1 cellular context compared by ENCODE assay signal in the genomic region with DNA sequence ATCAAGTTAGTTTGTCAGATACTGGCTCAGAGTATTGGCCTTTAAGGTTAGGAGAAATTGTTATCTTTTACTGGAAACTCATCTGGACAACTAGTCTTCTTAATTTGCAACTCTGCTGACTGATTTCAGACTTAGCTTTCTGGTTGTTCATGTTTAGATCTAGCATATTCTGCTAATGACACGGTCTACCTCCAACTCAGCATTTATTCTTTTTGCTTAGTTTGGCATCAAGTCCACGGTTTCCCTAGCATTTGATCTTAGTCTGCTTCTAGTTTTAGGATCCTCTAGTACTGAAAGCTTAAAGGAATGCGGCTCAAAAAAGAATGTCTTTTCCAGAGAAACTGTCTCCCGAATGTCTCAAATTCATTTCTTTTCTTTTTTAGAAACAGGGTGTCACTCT.
TF ChIP-seq lines count a peak whose summit lies in the region.

No MANE protein-coding gene starts in this region.

TF ChIP-seq in K562, 482 proteins besides CTCF, POLR2A, EP300 and RAD21 (continued from another document):
- TF ChIP-seq ATF6 (CRISPR knock-in tag; IDR thresholded peaks at IDR 0.05) (no peak), MIER1 (IDR thresholded peaks at IDR 0.05; ENCODE audit: low read depth) (no peak), ZNF717 (CRISPR knock-in tag; IDR thresholded peaks at IDR 0.05) (no peak)
